20 cellular contexts compared by ENCODE assay signal in the genomic region with DNA sequence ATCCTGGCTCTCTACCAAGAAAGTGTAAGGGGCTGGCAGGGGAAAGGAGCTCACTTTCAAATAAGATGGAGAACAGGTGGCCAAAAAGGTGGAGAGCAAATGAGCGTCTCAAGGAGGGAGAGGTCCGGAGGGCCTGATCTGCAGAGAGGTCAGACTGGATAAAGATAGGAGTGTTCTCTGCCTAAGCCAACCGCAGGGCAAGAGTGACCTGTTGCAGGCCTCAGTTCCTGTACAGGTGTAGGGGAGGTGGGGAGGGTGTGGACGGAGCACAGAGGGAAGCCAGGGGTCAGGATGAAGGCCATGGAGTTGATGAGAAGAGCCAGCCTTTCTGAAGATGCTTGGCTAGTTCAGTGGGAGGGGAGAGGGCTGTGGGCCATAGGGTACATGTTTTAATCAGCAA.
"Had no signal": no experiment of that assay in that cellular context is flagged by ENCODE, and none has a peak within 500 bp of the region (broad histone marks: within the 10 kb centered on the region; RNA-seq: fewer than 3 reads in every experiment).

No MANE protein-coding gene starts in this region.

- H3K9me3 Mint-ChIP-seq: activated CD4-positive, alpha-beta memory T cell treated with anti-CD3 and anti-CD28 coated beads for 36 hours; activated CD4-positive, alpha-beta T cell treated with anti-CD3 and anti-CD28 coated beads, Interleukin-2, amount 10 ng/mL, durations not matched to agents 7 days and 5 days; activated naive CD4-positive, alpha-beta T cell treated with anti-CD3 and anti-CD28 coated beads, Interleukin-2, amount 10 ng/mL, durations not matched to agents 7 days and 5 days; activated naive CD8-positive, alpha-beta T cell treated with anti-CD3 and anti-CD28 coated beads, Interleukin-2, amount 10 ng/mL, durations not matched to agents 7 days and 5 days; activated T-cell treated with anti-CD3 and anti-CD28 coated beads, Interleukin-2, amount 50 U/mL, for 4 hours; T-cell had no signal

- H3K4me3 ChIP-seq: adrenal gland, SK-N-MC had no signal

- DNase-seq: activated CD4-positive, alpha-beta T cell treated with anti-CD3 and anti-CD28 coated beads, Interleukin-2, amount 10 ng/mL, durations not matched to agents 7 days and 5 days; activated CD4-positive, CD25-positive, alpha-beta regulatory T cell; activated CD8-positive, alpha-beta memory T cell treated with anti-CD3 and anti-CD28 coated beads for 24 hours; activated gamma-delta T cell; activated naive CD4-positive, alpha-beta T cell treated with anti-CD3 and anti-CD28 coated beads, Interleukin-2, amount 10 ng/mL, durations not matched to agents 7 days and 5 days; activated naive CD8-positive, alpha-beta T cell treated with anti-CD3 and anti-CD28 coated beads, Interleukin-2, amount 10 ng/mL, durations not matched to agents 7 days and 5 days; activated T-cell treated with anti-CD3 and anti-CD28 coated beads, Interleukin-2, amount 50 U/mL, for 4 hours; adrenal gland; KG1; NCI-H1092; NCI-H1694; NCI-H2029; NCI-H510A; NCI-H526 treated with DMSO at 0.1 percent for 48 hours; T-cell; T-helper 2 cell had no signal

- H3K9me3 ChIP-seq: adrenal gland had no signal

- H3K27ac Mint-ChIP-seq: activated CD4-positive, alpha-beta memory T cell treated with anti-CD3 and anti-CD28 coated beads for 36 hours; activated CD4-positive, alpha-beta T cell treated with anti-CD3 and anti-CD28 coated beads, Interleukin-2, amount 10 ng/mL, durations not matched to agents 7 days and 5 days; activated naive CD4-positive, alpha-beta T cell treated with anti-CD3 and anti-CD28 coated beads, Interleukin-2, amount 10 ng/mL, durations not matched to agents 7 days and 5 days; activated naive CD8-positive, alpha-beta T cell treated with anti-CD3 and anti-CD28 coated beads, Interleukin-2, amount 10 ng/mL, durations not matched to agents 7 days and 5 days; T-cell had no signal

- ATAC-seq: activated T-cell treated with anti-CD3 and anti-CD28 coated beads, Interleukin-2, amount 50 U/mL, for 4 hours; Right ventricle myocardium inferior; T-cell had no signal

- H3K4me3 Mint-ChIP-seq: activated CD4-positive, alpha-beta memory T cell treated with anti-CD3 and anti-CD28 coated beads for 36 hours; activated CD4-positive, alpha-beta T cell treated with anti-CD3 and anti-CD28 coated beads, Interleukin-2, amount 10 ng/mL, durations not matched to agents 7 days and 5 days; activated naive CD4-positive, alpha-beta T cell treated with anti-CD3 and anti-CD28 coated beads, Interleukin-2, amount 10 ng/mL, durations not matched to agents 7 days and 5 days; activated naive CD8-positive, alpha-beta T cell treated with anti-CD3 and anti-CD28 coated beads, Interleukin-2, amount 10 ng/mL, durations not matched to agents 7 days and 5 days; activated T-cell treated with anti-CD3 and anti-CD28 coated beads, Interleukin-2, amount 50 U/mL, for 4 hours; T-cell had no signal

- H3K4me1 ChIP-seq: adrenal gland had no signal

- H3K27me3 ChIP-seq: adrenal gland had no signal

- H3K36me3 Mint-ChIP-seq: activated CD4-positive, alpha-beta memory T cell treated with anti-CD3 and anti-CD28 coated beads for 36 hours; activated naive CD4-positive, alpha-beta T cell treated with anti-CD3 and anti-CD28 coated beads, Interleukin-2, amount 10 ng/mL, durations not matched to agents 7 days and 5 days; activated naive CD8-positive, alpha-beta T cell treated with anti-CD3 and anti-CD28 coated beads, Interleukin-2, amount 10 ng/mL, durations not matched to agents 7 days and 5 days; T-cell had no signal

- H3K4me1 Mint-ChIP-seq: activated CD4-positive, alpha-beta T cell treated with anti-CD3 and anti-CD28 coated beads, Interleukin-2, amount 10 ng/mL, durations not matched to agents 7 days and 5 days; activated naive CD4-positive, alpha-beta T cell treated with anti-CD3 and anti-CD28 coated beads, Interleukin-2, amount 10 ng/mL, durations not matched to agents 7 days and 5 days; activated naive CD8-positive, alpha-beta T cell treated with anti-CD3 and anti-CD28 coated beads, Interleukin-2, amount 10 ng/mL, durations not matched to agents 7 days and 5 days; T-cell had no signal

- H3K27ac ChIP-seq: adrenal gland, SK-N-MC, VCaP had no signal

- H3K27me3 Mint-ChIP-seq: activated CD4-positive, alpha-beta memory T cell treated with anti-CD3 and anti-CD28 coated beads for 36 hours; activated CD4-positive, alpha-beta T cell treated with anti-CD3 and anti-CD28 coated beads, Interleukin-2, amount 10 ng/mL, durations not matched to agents 7 days and 5 days; activated naive CD8-positive, alpha-beta T cell treated with anti-CD3 and anti-CD28 coated beads, Interleukin-2, amount 10 ng/mL, durations not matched to agents 7 days and 5 days; T-cell had no signal

- H3K36me3 ChIP-seq: adrenal gland had no signal
